28 cellular contexts compared by ENCODE assay signal in genomic region chr5:113984928-113985327, GRCh38.
"Had no signal": no experiment of that assay in that cellular context is flagged by ENCODE, and none has a peak within 500 bp of the region (broad histone marks: within the 10 kb centered on the region; RNA-seq: fewer than 3 reads in every experiment).

No MANE protein-coding gene starts in this region.

- H3K4me3 ChIP-seq: Peyer's patch had no signal

- H3K36me3 ChIP-seq: Peyer's patch had no signal

- H3K27ac ChIP-seq: KMS-11, Peyer's patch had no signal

- H3K27me3 ChIP-seq: Peyer's patch had no signal

- H3K4me1 ChIP-seq: Peyer's patch had no signal

- H3K9me3 ChIP-seq: Peyer's patch had no signal

- DNase-seq: activated CD4-positive, alpha-beta T cell treated with anti-CD3 and anti-CD28 coated beads, Interleukin-2, amount 10 ng/mL, durations not matched to agents 24 days and 14 days; activated CD4-positive, alpha-beta T cell treated with anti-CD3 and anti-CD28 coated beads, Interleukin-2, amount 50 U/mL, for 4 hours; activated CD8-positive, alpha-beta T cell treated with anti-CD3 and anti-CD28 coated beads for 36 hours; activated effector memory CD4-positive, alpha-beta T cell treated with anti-CD3 and anti-CD28 coated beads, Interleukin-2, amount 50 U/mL, for 16 hours; activated naive CD4-positive, alpha-beta T cell; activated naive CD4-positive, alpha-beta T cell treated with anti-CD3 and anti-CD28 coated beads, Interleukin-2, amount 50 U/mL, for 16 hours; activated naive CD8-positive, alpha-beta T cell treated with anti-CD3 and anti-CD28 coated beads for 36 hours; activated T-cell treated with anti-CD3 and anti-CD28 coated beads, Interleukin-2, amount 50 U/mL, for 1 hour; activated T-cell treated with anti-CD3 and anti-CD28 coated beads, Interleukin-2, amount 50 U/mL, for 72 hours; central memory CD4-positive, alpha-beta T cell; MM.1S; NCI-H1092 treated with DMSO at 0.1 percent for 48 hours; NCI-H1417 treated with DMSO at 0.1 percent for 48 hours; NCI-H1694 treated with DMSO at 0.1 percent for 48 hours; NCI-H2029; NCI-H345; NCI-H526; NCI-H748 treated with DMSO at 0.1 percent for 48 hours; NK-92 treated with Interleukin-12 subunit alpha and Interleukin-12 subunit beta, amount 100 ng/mL, for 24 hours; PC-3; Peyer's patch; RPMI8226; SIG-M5; T1000 had no signal

- FAIRE-seq: astrocyte, bronchial epithelial cell had no signal

- ATAC-seq: activated CD8-positive, alpha-beta T cell treated with anti-CD3 and anti-CD28 coated beads for 36 hours; activated T-cell treated with anti-CD3 and anti-CD28 coated beads, Interleukin-2, amount 50 U/mL, for 72 hours; activated T-helper 17 cell treated with anti-CD3 and anti-CD28 coated beads, Interleukin-2, amount 50 U/mL, for 72 hours; PC-3 had no signal
